14 cellular contexts compared by ENCODE assay signal in genomic region chr13:80256352-80256932, GRCh38.
DNase-seq lines count a peak whose midpoint lies in the region; ATAC-seq and TF ChIP-seq lines count a peak whose summit lies in the region.
"Had no signal": no experiment of that assay in that cellular context is flagged by ENCODE, and none has a peak within 500 bp of the region (broad histone marks: within the 10 kb centered on the region; RNA-seq: fewer than 3 reads in every experiment).

No MANE protein-coding gene starts in this region.

- no peak overlapping the region for H3K4me3 ChIP-seq in GM12865 (ENCODE audit: low read depth, low read length)

- H3K4me1 Mint-ChIP-seq in natural killer cell treated with Interleukin-12 subunit alpha and Interleukin-12 subunit beta and Interleukin-15 and Interleukin-18, amount 100 ng/mL, for 72 hours (ENCODE audit: low read depth in 2 of 2) = peaks cover 0 to 6% of the 10 kb centered on the region in 2 donors

- H3K9me3 Mint-ChIP-seq in natural killer cell treated with Interleukin-12 subunit alpha and Interleukin-12 subunit beta and Interleukin-15 and Interleukin-18, amount 100 ng/mL, for 72 hours = no peaks in the 10 kb centered on the region

- H3K27me3 Mint-ChIP-seq in natural killer cell treated with Interleukin-12 subunit alpha and Interleukin-12 subunit beta and Interleukin-15 and Interleukin-18, amount 100 ng/mL, for 72 hours = peaks cover 2 to 6% of the 10 kb centered on the region in 2 donors

- no peak overlapping the region for H3K4me3 Mint-ChIP-seq in natural killer cell treated with Interleukin-12 subunit alpha and Interleukin-12 subunit beta and Interleukin-15 and Interleukin-18, amount 100 ng/mL, for 72 hours

- H3K27ac Mint-ChIP-seq in natural killer cell treated with Interleukin-12 subunit alpha and Interleukin-12 subunit beta and Interleukin-15 and Interleukin-18, amount 100 ng/mL, for 72 hours = no peak overlapping the region

- H3K36me3 Mint-ChIP-seq in natural killer cell treated with Interleukin-12 subunit alpha and Interleukin-12 subunit beta and Interleukin-15 and Interleukin-18, amount 100 ng/mL, for 72 hours = peaks cover 4% of the 10 kb centered on the region

- ATAC-seq in GM19324 (IDR thresholded peaks at IDR 0.05; ENCODE audit: low FRiP score, unreplicated experiment) (peak; percentile 70), GM21786 (IDR thresholded peaks at IDR 0.05; ENCODE audit: unreplicated experiment) (peak; percentile 63), HG03175 (IDR thresholded peaks at IDR 0.05; ENCODE audit: unreplicated experiment) (peak; percentile 76)
- ATAC-seq in natural killer cell treated with Interleukin-12 subunit alpha and Interleukin-12 subunit beta and Interleukin-15 and Interleukin-18, amount 100 ng/mL, for 72 hours = no peak

- TF ChIP-seq CTCF in GM12865 (IDR thresholded peaks at IDR 0.05; ENCODE audit: insufficient read depth, low read depth, low read length, missing control alignments) = no peak

- peak; percentile 82 for DNase-seq in GM12865 (ENCODE audit: low read depth)
- no peak for DNase-seq in natural killer cell treated with Interleukin-12 subunit alpha and Interleukin-12 subunit beta and Interleukin-15 and Interleukin-18, amount 100 ng/mL, for 72 hours (ENCODE audit: low spot score)
- DNase-seq in medulla oblongata (ENCODE audit: extremely low spot score) = no peak
- DNase-seq in NCI-H1417 treated with DMSO at 0.1 percent for 48 hours (lab: John Stamatoyannopoulos, UW) = no peak
- DNase-seq in DMS114 treated with DMSO at 0.1 percent for 48 hours (lab: John Stamatoyannopoulos, UW; ENCODE audit: unreplicated experiment) = no peak
- DNase-seq: activated CD4-positive, alpha-beta T cell treated with anti-CD3 and anti-CD28 coated beads for 48 hours; GF-D8; GOT3; NCI-H2227 treated with DMSO at 0.1 percent for 48 hours; SW 1271; trophoblast cell had no signal

Comparison
In these comparisons a context has a peak if more than half of its experiments do, and no peak if none do; other contexts are left out.
1. ATAC-seq: peak in GM19324 (single experiment), GM21786 (single experiment) and HG03175 (single experiment); none in natural killer cell treated with Interleukin-12 subunit alpha and Interleukin-12 subunit beta and Interleukin-15 and Interleukin-18, amount 100 ng/mL, for 72 hours (0 of 2).